ENCODE assay signal across 8 cellular contexts in the genomic region with DNA sequence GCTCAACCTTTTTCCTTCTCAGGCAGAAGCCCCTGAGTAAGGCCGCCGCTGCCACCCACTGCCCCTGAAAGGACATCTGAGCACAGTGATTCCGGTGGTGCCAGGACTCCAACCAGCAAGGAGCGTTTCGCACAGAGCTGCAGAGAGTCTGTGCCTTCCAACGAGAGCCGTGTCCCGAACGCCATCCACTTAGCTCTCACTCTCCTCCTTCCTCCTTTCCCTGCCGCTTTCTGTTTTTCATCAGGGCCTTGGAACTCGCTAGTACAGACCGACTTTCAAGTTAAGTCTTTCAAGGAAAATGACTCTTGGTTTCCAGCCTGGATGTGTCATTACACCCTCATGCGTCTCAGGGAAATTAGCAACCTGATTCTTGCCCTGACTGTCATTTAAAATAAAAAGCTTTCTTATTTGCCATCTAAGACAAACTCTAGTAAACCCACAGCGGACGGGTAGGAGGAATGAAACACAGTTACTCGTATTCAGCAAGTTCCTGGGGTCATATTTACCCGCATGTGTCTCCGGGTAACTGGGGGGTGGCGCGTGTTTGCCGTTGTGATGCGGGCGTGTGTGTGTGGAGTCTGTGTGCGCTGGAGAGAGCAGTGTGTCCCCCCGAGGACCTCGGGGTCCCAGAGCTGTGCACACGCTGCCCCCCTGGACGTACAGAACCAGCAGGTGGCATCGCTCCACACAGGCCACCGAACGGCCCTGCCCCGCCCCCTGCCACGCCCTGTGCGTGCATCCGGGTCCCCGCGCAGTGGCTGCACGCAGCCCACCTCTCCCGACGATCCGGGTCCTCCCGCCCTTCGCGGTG. TPM values are rescaled to one million over a fixed set of nuclear protein-coding genes. Genes with fewer than 3 reads are reported as not detected.
A peak's percentile ranks its signal among the peaks of the same experiment; 100 is the strongest.
DNase-seq lines count a peak whose midpoint lies in the region; ATAC-seq and TF ChIP-seq lines count a peak whose summit lies in the region.

No MANE protein-coding gene starts in this region.

- no peak overlapping the region for H3K9ac ChIP-seq in smooth muscle cell (ENCODE audit: low read depth)

- peak; percentile 85 for ATAC-seq in HG02852 (IDR thresholded peaks at IDR 0.05; ENCODE audit: unreplicated experiment)

- H3K27me3 Mint-ChIP-seq in Calu3 (ENCODE audit: unreplicated experiment) = no peaks in the 10 kb centered on the region
- H3K27me3 Mint-ChIP-seq in T-helper 2 cell treated with Interferon-gamma antibody and Interleukin-4, amounts not matched to agents 5 μg/mL and 100 μg/mL, for 36 hours (ENCODE audit: low read depth) = peaks cover 23% of the 10 kb centered on the region

- H3K4me1 Mint-ChIP-seq in Calu3 (ENCODE audit: low read depth, unreplicated experiment) = peaks cover 28% of the 10 kb centered on the region
- peaks cover 3% of the 10 kb centered on the region for H3K4me1 Mint-ChIP-seq in T-helper 2 cell treated with Interferon-gamma antibody and Interleukin-4, amounts not matched to agents 5 μg/mL and 100 μg/mL, for 36 hours (ENCODE audit: low read depth)

- H3K27me3 ChIP-seq in brain microvascular endothelial cell (replicated peaks) (no peaks in the 10 kb centered on the region), kidney epithelial cell (ENCODE audit: control insufficient read depth, insufficient read depth, low read length) (no peaks in the 10 kb centered on the region), smooth muscle cell (ENCODE audit: low read depth) (no peaks in the 10 kb centered on the region)

- H3K27ac ChIP-seq in brain microvascular endothelial cell (no peak overlapping the region), smooth muscle cell (ENCODE audit: low read depth) (no peak overlapping the region)

- BruUV-seq in Calu3 (replicated peaks; lab: Mats Ljungman, UMichigan) = TSS peak; percentile 96

- peak; percentile 73 for TF ChIP-seq CTCF in Calu3 (IDR thresholded peaks at IDR 0.05; ENCODE audit: unreplicated experiment)
- TF ChIP-seq CTCF in brain microvascular endothelial cell (IDR thresholded peaks at IDR 0.05; ENCODE audit: low read depth, low read length, missing control alignments) = peak; percentile 42
- peak; percentile 56 for TF ChIP-seq CTCF in kidney epithelial cell (IDR thresholded peaks at IDR 0.05; ENCODE audit: insufficient read depth, low read length, poor library complexity, severe bottlenecking)
- TF ChIP-seq CTCF in smooth muscle cell (IDR thresholded peaks at IDR 0.05; ENCODE audit: borderline replicate concordance, insufficient read depth, poor library complexity, severe bottlenecking) = no peak

- H3K36me3 ChIP-seq in brain microvascular endothelial cell (replicated peaks) (no peaks in the 10 kb centered on the region), kidney epithelial cell (ENCODE audit: control insufficient read depth, insufficient read depth, low read length) (no peaks in the 10 kb centered on the region), smooth muscle cell (ENCODE audit: low read depth) (no peaks in the 10 kb centered on the region)

- H3K4me2 ChIP-seq in smooth muscle cell = no peak overlapping the region

- CTCF ChIA-PET in Calu3 (lab: Charles Lee) = interaction anchor here (0.6 to 2.7 kb wide), 5 partner anchors 24 to 178 kb away, joined by 3 to 13 read pairs (median 4); no protein-coding TSS in a partner anchor

- no peaks in the 10 kb centered on the region for H3K79me2 ChIP-seq in smooth muscle cell (ENCODE audit: low read depth)

- H3K36me3 Mint-ChIP-seq in Calu3 (ENCODE audit: insufficient read depth, unreplicated experiment) = peaks cover 40% of the 10 kb centered on the region
- H3K36me3 Mint-ChIP-seq in T-helper 2 cell treated with Interferon-gamma antibody and Interleukin-4, amounts not matched to agents 5 μg/mL and 100 μg/mL, for 36 hours (ENCODE audit: low read depth) = no peaks in the 10 kb centered on the region

- intact Hi-C loops in Calu3 (cut with micrococcal nuclease; ENCODE audit: unreplicated experiment) = loop anchor here (1.0 to 2.0 kb wide), 2 partner anchors 126 to 177 kb away; no protein-coding TSS in a partner anchor

- 94% methylated on average over 44 of the region's 44 CpGs for WGBS in smooth muscle cell (ENCODE audit: low lambda C conversion rate)

- peak overlapping the region; percentile 93 for H3K4me3 Mint-ChIP-seq in Calu3 (ENCODE audit: low read depth, unreplicated experiment)
- peak overlapping the region; percentile 83 for H3K4me3 Mint-ChIP-seq in T-helper 2 cell treated with Interferon-gamma antibody and Interleukin-4, amounts not matched to agents 5 μg/mL and 100 μg/mL, for 36 hours

- H3F3A ChIP-seq in smooth muscle cell (ENCODE audit: low read depth) = no peaks in the 10 kb centered on the region

- no peaks in the 10 kb centered on the region for H3K4me1 ChIP-seq in smooth muscle cell (ENCODE audit: low read depth)

- H3K4me3 ChIP-seq in brain microvascular endothelial cell (ENCODE audit: low read depth, low read length) (peak overlapping the region; percentile 63), kidney epithelial cell (ENCODE audit: low read depth, low read length) (peak overlapping the region; percentile 48), smooth muscle cell (no peak overlapping the region)

- in situ Hi-C loops in brain microvascular endothelial cell (cut with HindIII; ENCODE audit: low pct_ligation_motif_present, low sequenced_read_pairs) = no loop called here

- H2AFZ ChIP-seq in smooth muscle cell (ENCODE audit: low read depth) = no peak overlapping the region

- H4K20me1 ChIP-seq in smooth muscle cell (ENCODE audit: low read depth) = no peaks in the 10 kb centered on the region

- H3K27ac Mint-ChIP-seq in Calu3 (ENCODE audit: unreplicated experiment) = peak overlapping the region; percentile 90
- no peak overlapping the region for H3K27ac Mint-ChIP-seq in T-helper 2 cell treated with Interferon-gamma antibody and Interleukin-4, amounts not matched to agents 5 μg/mL and 100 μg/mL, for 36 hours

- no peaks in the 10 kb centered on the region for H3K9me3 Mint-ChIP-seq in Calu3 (ENCODE audit: low read depth, unreplicated experiment)
- H3K9me3 Mint-ChIP-seq in T-helper 2 cell treated with Interferon-gamma antibody and Interleukin-4, amounts not matched to agents 5 μg/mL and 100 μg/mL, for 36 hours = no peaks in the 10 kb centered on the region

- peak; percentile 93 for DNase-seq in Calu3
- peak; percentile 51 for DNase-seq in T-helper 2 cell treated with Interferon-gamma antibody and Interleukin-4, amounts not matched to agents 5 μg/mL and 100 μg/mL, for 36 hours (ENCODE audit: low spot score)
- peak; percentile 7 for DNase-seq in brain microvascular endothelial cell
- no peak for DNase-seq in kidney epithelial cell (ENCODE audit: low read depth)
- peak in 2 of 3 experiments; percentile 26 to 52 for DNase-seq in stimulated activated CD4-positive, alpha-beta T cell treated with anti-CD3 and anti-CD28 coated beads, TNF-alpha, amount 100 ng/mL, for 24 hours (ENCODE audit: low read depth in 3 of 3)
- no peak for DNase-seq in smooth muscle cell (lab: John Stamatoyannopoulos, UW; ENCODE audit: unreplicated experiment)
- DNase-seq in DMS153 (lab: John Stamatoyannopoulos, UW) = no peak

- H3K9me3 ChIP-seq in smooth muscle cell (replicated peaks; ENCODE audit: low read depth) = no peaks in the 10 kb centered on the region

RNA-seq across cellular contexts. Expression of gene ALDH1A3, which starts 30.4 kb away (rescaled TPM):
- total RNA-seq in Calu3 (2022) = 666 and 983 TPM in 2 replicates
- 208 and 210 TPM in 2 replicates for total RNA-seq in kidney epithelial cell
- 1.2 and 1.6 TPM in 2 replicates for total RNA-seq in smooth muscle cell
- 0.45 and 1.3 TPM in 2 replicates for polyA plus RNA-seq in smooth muscle cell

Comparison
In these comparisons a context has a peak if more than half of its experiments do, and no peak if none do; other contexts are left out.
1. DNase-seq: peak in Calu3 (single experiment), T-helper 2 cell treated with Interferon-gamma antibody and Interleukin-4, amounts not matched to agents 5 μg/mL and 100 μg/mL, for 36 hours (single experiment), brain microvascular endothelial cell (single experiment) and stimulated activated CD4-positive, alpha-beta T cell treated with anti-CD3 and anti-CD28 coated beads, TNF-alpha, amount 100 ng/mL, for 24 hours (2 of 3); none in kidney epithelial cell (single experiment), smooth muscle cell (single experiment) and DMS153 (single experiment).
2. RNA of gene ALDH1A3, which starts 30.4 kb away (total RNA-seq): 666 to 983 TPM in Calu3 and 208 to 210 TPM in kidney epithelial cell; 1.2 to 1.6 TPM in smooth muscle cell; every median in the first group is over 10 times any median in the second.